16 cellular contexts compared by ENCODE assay signal in the genomic region with DNA sequence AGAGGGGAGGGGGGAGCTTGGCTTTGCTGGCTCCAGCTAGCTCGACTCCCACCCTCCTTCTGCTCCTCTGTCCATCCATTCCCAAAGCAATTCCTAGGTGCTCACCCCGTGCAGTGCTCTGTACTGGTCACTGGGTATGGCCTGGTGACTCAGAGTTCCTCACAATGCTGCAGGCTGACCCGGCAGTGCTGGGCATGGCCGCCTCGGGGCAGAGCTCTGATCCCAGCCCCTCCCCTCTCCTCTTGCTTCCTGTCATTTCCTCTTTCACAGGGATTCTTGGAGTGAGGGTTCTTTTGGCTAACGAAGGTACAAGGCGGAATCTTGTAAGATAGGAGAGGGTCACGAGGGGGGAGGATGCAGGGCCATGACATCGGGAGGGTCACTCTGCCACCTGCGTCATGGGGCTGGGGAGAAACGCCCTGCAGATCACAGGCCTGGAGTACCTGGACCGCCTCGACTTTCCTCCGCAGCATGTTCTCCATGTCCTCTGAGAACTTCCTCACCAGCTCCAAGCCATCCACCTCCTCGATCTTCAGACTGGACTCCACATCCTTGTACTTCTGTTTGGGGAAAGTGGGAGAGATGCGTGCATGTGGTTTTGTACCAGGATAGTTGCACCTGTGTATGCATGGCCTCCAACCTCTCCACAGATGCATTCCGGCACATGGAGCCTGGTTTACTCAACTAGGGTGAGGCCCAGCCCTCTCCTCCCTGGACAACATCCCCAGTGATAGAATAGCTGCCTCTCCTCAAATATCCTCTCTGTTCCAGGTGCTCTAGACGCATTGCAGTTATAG. TPM values are rescaled to one million over a fixed set of nuclear protein-coding genes. Genes with fewer than 3 reads are reported as not detected.
DNase-seq lines count a peak whose midpoint lies in the region; ATAC-seq and TF ChIP-seq lines count a peak whose summit lies in the region.
"Had no signal": no experiment of that assay in that cellular context is flagged by ENCODE, and none has a peak within 500 bp of the region (broad histone marks: within the 10 kb centered on the region; RNA-seq: fewer than 3 reads in every experiment).

No MANE protein-coding gene starts in this region.

- H3K4me1 ChIP-seq in HCT116 (ENCODE audit: control insufficient read depth in 1 of 2, insufficient read depth in 2 of 2, low read length in 2 of 2) (peaks cover 0 to 7% of the 10 kb centered on the region in 2 experiments; a peak in 1 of 4 replicates), osteoblast (ENCODE audit: insufficient read depth, low read length) (no peaks in the 10 kb centered on the region)
- H3K4me1 ChIP-seq in CD4-positive, alpha-beta memory T cell (ENCODE audit: insufficient read depth, low read length), result peaks cover 24% of the 10 kb centered on the region

- no peaks in the 10 kb centered on the region for H3K27me3 ChIP-seq in HCT116 (ENCODE audit: insufficient read depth, low read length)
- H3K27me3 ChIP-seq in osteoblast (ENCODE audit: insufficient read depth, low read length), result peaks cover 8% of the 10 kb centered on the region
- H3K27me3 ChIP-seq in CD4-positive, alpha-beta memory T cell (ENCODE audit: insufficient read depth, low read length), result no peaks in the 10 kb centered on the region
- H3K27me3 ChIP-seq: ovary had no signal

- no TSS peak for BruUV-seq in HCT116 (replicated peaks; lab: Mats Ljungman, UMichigan)

- H3K27ac ChIP-seq in HCT116 (ENCODE audit: low read depth, low read length), result no peak overlapping the region
- no peak overlapping the region for H3K27ac ChIP-seq in osteoblast (ENCODE audit: low read depth, low read length)
- H3K27ac ChIP-seq in CD4-positive, alpha-beta memory T cell (ENCODE audit: low read depth, low read length), result no peak overlapping the region
- H3K27ac ChIP-seq: ovary had no signal

- no peaks in the 10 kb centered on the region for H3K36me3 Mint-ChIP-seq in CD4-positive, alpha-beta memory T cell

- H3K9ac ChIP-seq in HCT116 (ENCODE audit: low read length), result no peak overlapping the region

- CTCF ChIA-PET in HCT116 (lab: Charles Lee), result no interaction called here
- CTCF ChIA-PET in CD4-positive, alpha-beta memory T cell (lab: Charles Lee; ENCODE audit: partially characterized antibody), result interaction anchor here (7.6 kb wide), 1 partner anchor 28 kb away, joined by 46 read pairs; no protein-coding TSS in a partner anchor

- TF ChIP-seq CTCF in HCT116 (IDR thresholded peaks at IDR 0.05 in 2 of 3, conservative IDR thresholded peaks at IDR 0.05 in 1 of 3; ENCODE audit: borderline replicate concordance in 1 of 3, insufficient read depth in 1 of 3, low read depth in 2 of 3, low read length in 2 of 3) (no peak), osteoblast (IDR thresholded peaks at IDR 0.05; ENCODE audit: extremely low read depth, low read depth, low read length) (no peak)

- DNase-seq in Daoy (ENCODE audit: low read depth) (peak; percentile 51), HCT116 (ENCODE audit: low read depth, low spot score) (no peak), dermis blood vessel endothelial cell (peak; percentile 51), osteoblast (ENCODE audit: insufficient read length, low spot score, missing footprints) (peak; percentile 96), NCI-H2081 treated with DMSO at 0.1 percent for 48 hours (lab: John Stamatoyannopoulos, UW) (no peak)
- no peak for DNase-seq in stimulated activated naive CD8-positive, alpha-beta T cell treated with anti-CD3 and anti-CD28 coated beads, Interleukin-15, amount 100 ng/mL, for 72 hours
- DNase-seq in CD4-positive, alpha-beta memory T cell, result no peak
- DNase-seq: activated CD4-positive, alpha-beta T cell treated with anti-CD3 and anti-CD28 coated beads for 4 hours; COR-L47; foreskin melanocyte; NCI-H524; stimulated activated CD4-positive, alpha-beta T cell treated with anti-CD3 and anti-CD28 coated beads, Interleukin-1b, Interleukin-23, amount 100 ng/mL, for 48 hours had no signal

- H3K27me3 Mint-ChIP-seq in stimulated activated naive CD8-positive, alpha-beta T cell treated with anti-CD3 and anti-CD28 coated beads, Interleukin-15, amount 100 ng/mL, for 72 hours, result peaks cover 23% of the 10 kb centered on the region
- peaks cover 2 to 6% of the 10 kb centered on the region in 2 donors for H3K27me3 Mint-ChIP-seq in CD4-positive, alpha-beta memory T cell

- H3K27ac Mint-ChIP-seq in stimulated activated naive CD8-positive, alpha-beta T cell treated with anti-CD3 and anti-CD28 coated beads, Interleukin-15, amount 100 ng/mL, for 72 hours, result no peak overlapping the region
- peak overlapping the region in 1 of 7 donors; percentile 26 for H3K27ac Mint-ChIP-seq in CD4-positive, alpha-beta memory T cell
- H3K27ac Mint-ChIP-seq: stimulated activated memory B cell treated with anti-CD40 and anti-IgM and Interleukin-4, amounts not matched to agents 10 μg/mL and 1 μg/mL and 100 μg/mL, for 72 hours had no signal

- H4K20me1 ChIP-seq in HCT116 (ENCODE audit: insufficient read depth), result no peaks in the 10 kb centered on the region
- no peaks in the 10 kb centered on the region for H4K20me1 ChIP-seq in osteoblast (ENCODE audit: insufficient read depth, low read length)

- H3K4me2 ChIP-seq in HCT116 (ENCODE audit: low read length) (no peak overlapping the region), osteoblast (ENCODE audit: insufficient read depth, low read length) (no peak overlapping the region)

- intact Hi-C loops in HCT116 (cut with micrococcal nuclease), result no loop called here
- intact Hi-C loops in CD4-positive, alpha-beta memory T cell (cut with micrococcal nuclease), result no loop called here

- peaks cover 0 to 9% of the 10 kb centered on the region in 2 donors for H3K9me3 Mint-ChIP-seq in stimulated activated naive CD8-positive, alpha-beta T cell treated with anti-CD3 and anti-CD28 coated beads, Interleukin-15, amount 100 ng/mL, for 72 hours
- H3K9me3 Mint-ChIP-seq in CD4-positive, alpha-beta memory T cell, result peaks cover 0 to 3% (median 0%) of the 10 kb centered on the region in 8 donors

- H3K4me3 ChIP-seq in HCT116 (replicated peaks in 1 of 2; ENCODE audit: low read depth in 1 of 2, low read length in 2 of 2) (no peak overlapping the region), osteoblast (ENCODE audit: insufficient read depth, low read length) (no peak overlapping the region)
- H3K4me3 ChIP-seq in CD4-positive, alpha-beta memory T cell (ENCODE audit: low read length in 2 of 2), result no peak overlapping the region
- H3K4me3 ChIP-seq: ovary had no signal

- H3K4me3 Mint-ChIP-seq in stimulated activated naive CD8-positive, alpha-beta T cell treated with anti-CD3 and anti-CD28 coated beads, Interleukin-15, amount 100 ng/mL, for 72 hours, result no peak overlapping the region
- H3K4me3 Mint-ChIP-seq in CD4-positive, alpha-beta memory T cell, result no peak overlapping the region
- H3K4me3 Mint-ChIP-seq: stimulated activated memory B cell treated with anti-CD40 and anti-IgM and Interleukin-4, amounts not matched to agents 10 μg/mL and 1 μg/mL and 100 μg/mL, for 72 hours had no signal

- RAD21 ChIA-PET in HCT116 (lab: Charles Lee; ENCODE audit: low non-redundant PET in 1 of 2, low total read pairs in 2 of 2, uncharacterized antibody in 2 of 2, unreplicated experiment in 2 of 2), result no interaction called here

- ATAC-seq in HCT116 (peak; percentile 40; the same call in 1 of the 2 replicates), HG03135 (IDR thresholded peaks at IDR 0.05; ENCODE audit: unreplicated experiment) (no peak)
- ATAC-seq in stimulated activated naive CD8-positive, alpha-beta T cell treated with anti-CD3 and anti-CD28 coated beads, Interleukin-15, amount 100 ng/mL, for 72 hours, result no peak
- ATAC-seq: stimulated activated memory B cell treated with anti-CD40 and anti-IgM and Interleukin-4, amounts not matched to agents 10 μg/mL and 1 μg/mL and 100 μg/mL, for 72 hours had no signal

- H3K36me3 ChIP-seq in HCT116 (ENCODE audit: control insufficient read depth in 1 of 2, insufficient read depth in 2 of 2, low read length in 2 of 2) (no peaks in the 10 kb centered on the region), osteoblast (ENCODE audit: insufficient read depth, low read length) (no peaks in the 10 kb centered on the region)
- no peaks in the 10 kb centered on the region for H3K36me3 ChIP-seq in CD4-positive, alpha-beta memory T cell (ENCODE audit: insufficient read depth, low read length)
- H3K36me3 ChIP-seq: ovary had no signal

- peaks cover 28% of the 10 kb centered on the region for H3K4me1 Mint-ChIP-seq in stimulated activated naive CD8-positive, alpha-beta T cell treated with anti-CD3 and anti-CD28 coated beads, Interleukin-15, amount 100 ng/mL, for 72 hours
- H3K4me1 Mint-ChIP-seq in CD4-positive, alpha-beta memory T cell, result peaks cover 18 to 26% (median 22%) of the 10 kb centered on the region in 4 donors

- no peaks in the 10 kb centered on the region for H3K9me3 ChIP-seq in HCT116 (ENCODE audit: control insufficient read depth in 1 of 2, insufficient read depth in 1 of 2, low read depth in 1 of 2, low read length in 2 of 2)
- no peaks in the 10 kb centered on the region for H3K9me3 ChIP-seq in osteoblast (ENCODE audit: low read depth, low read length)
- H3K9me3 ChIP-seq in CD4-positive, alpha-beta memory T cell (ENCODE audit: control insufficient read depth in 1 of 2, low read length in 2 of 2), result no peaks in the 10 kb centered on the region

- no peak for TF ChIP-seq RAD21 in HCT116 (IDR thresholded peaks at IDR 0.05; ENCODE audit: low read depth)

- POLR2A ChIA-PET in HCT116 (lab: Charles Lee), result no interaction called here
- POLR2A ChIA-PET in CD4-positive, alpha-beta memory T cell (lab: Charles Lee; ENCODE audit: partially characterized antibody), result no interaction called here

- H3K9me2 ChIP-seq in HCT116 (ENCODE audit: insufficient read depth), result no peaks in the 10 kb centered on the region

- no peak overlapping the region for H2AFZ ChIP-seq in HCT116 (ENCODE audit: low read depth, low read length, poor library complexity, severe bottlenecking)
- no peak overlapping the region for H2AFZ ChIP-seq in osteoblast (ENCODE audit: low read length)

- H3K79me2 ChIP-seq in HCT116 (ENCODE audit: insufficient read depth, low read length), result no peaks in the 10 kb centered on the region
- H3K79me2 ChIP-seq in osteoblast (ENCODE audit: insufficient read depth, low read length), result no peaks in the 10 kb centered on the region

- TF ChIP-seq POLR2A in HCT116 (IDR thresholded peaks at IDR 0.05; ENCODE audit: borderline replicate concordance, extremely low read depth, insufficient read depth, insufficient read length), result no peak

TF ChIP-seq in HCT116, 20 proteins besides CTCF, POLR2A, EP300 and RAD21 (continues in another document):
- no peak for TF ChIP-seq ELF1 (IDR thresholded peaks at IDR 0.05; ENCODE audit: borderline replicate concordance, low read depth)
- TF ChIP-seq, protein P1, sequence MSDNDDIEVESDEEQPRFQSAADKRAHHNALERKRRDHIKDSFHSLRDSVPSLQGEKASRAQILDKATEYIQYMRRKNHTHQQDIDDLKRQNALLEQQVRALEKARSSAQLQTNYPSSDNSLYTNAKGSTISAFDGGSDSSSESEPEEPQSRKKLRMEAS (IDR thresholded peaks at IDR 0.05), result no peak
- TF ChIP-seq POLR2AphosphoS5 (IDR thresholded peaks at IDR 0.05; ENCODE audit: low read depth, low read length), result no peak

RNA-seq across cellular contexts. Expression of gene CACNA2D4, which starts 5.7 kb away (rescaled TPM):
- 0.74 TPM in 1 of 2 replicates, not detected in the other for total RNA-seq in Daoy (2014; rRNA removed; shearing (Covaris generic))
- 1.7 TPM for total RNA-seq in HCT116 (2021; ENCODE audit: unreplicated experiment)
- polyA plus RNA-seq in HCT116 (2012), result 1.1 TPM in 2 replicates
- total RNA-seq in dermis blood vessel endothelial cell, result 0.17 and 0.33 TPM in 2 replicates
- total RNA-seq in osteoblast, result 0.72 and 0.88 TPM in 2 replicates
- total RNA-seq in CD4-positive, alpha-beta memory T cell, result 10 to 100 TPM; 15.1 to 19.2 TPM
- 10 to 100 TPM; 12.4 to 14.1 TPM for polyA plus RNA-seq in CD4-positive, alpha-beta memory T cell
- total RNA-seq: SK-MEL-5 had no signal

Comparison
In these comparisons a context has a peak if more than half of its experiments do, and no peak if none do; other contexts are left out.
1. DNase-seq: peak in Daoy (single experiment), dermis blood vessel endothelial cell (single experiment) and osteoblast (single experiment); none in HCT116 (single experiment), NCI-H2081 treated with DMSO at 0.1 percent for 48 hours (single experiment), stimulated activated naive CD8-positive, alpha-beta T cell treated with anti-CD3 and anti-CD28 coated beads, Interleukin-15, amount 100 ng/mL, for 72 hours (0 of 2) and CD4-positive, alpha-beta memory T cell (0 of 5).